Comparison of ENCODE assay signal across 8 cellular contexts in the genomic region with DNA sequence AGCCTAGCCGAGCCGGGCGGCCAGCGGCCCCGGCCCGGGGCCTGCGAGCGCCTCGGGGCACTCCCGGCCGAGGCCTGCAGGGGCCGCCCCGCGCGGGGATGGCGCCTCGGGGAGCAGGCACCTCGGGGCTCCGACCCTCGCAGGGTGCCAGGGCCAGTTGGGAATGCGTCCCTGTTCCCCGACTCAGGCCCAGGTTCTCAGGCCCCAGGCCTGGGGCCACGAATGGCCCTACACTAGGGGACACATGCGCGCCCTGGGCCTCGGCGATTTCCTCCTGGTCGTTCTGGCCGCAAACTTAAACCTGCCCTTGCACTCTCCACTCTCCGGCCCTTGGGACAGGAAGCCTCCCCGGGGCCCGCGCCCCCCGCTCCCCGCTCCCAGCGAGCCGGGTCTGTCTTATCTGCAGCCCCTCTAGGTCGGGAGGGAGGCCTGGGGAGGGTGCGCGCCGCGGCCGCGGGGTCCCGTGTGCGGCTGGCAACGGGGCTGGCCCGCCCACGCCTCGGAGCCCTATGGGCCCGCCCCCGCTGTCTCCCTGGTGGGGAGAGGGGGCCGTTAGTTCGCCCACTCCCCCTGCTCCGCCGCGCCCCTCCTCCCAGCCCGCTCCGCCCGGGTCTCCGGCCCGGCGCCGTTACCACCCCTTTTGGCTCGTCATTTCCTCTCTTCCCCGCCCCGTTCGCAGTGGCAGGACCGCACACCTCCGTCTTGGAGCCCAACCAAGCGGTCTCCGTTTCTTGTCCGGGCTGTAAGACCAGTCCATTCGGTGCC. TPM values are rescaled to one million over a fixed set of nuclear protein-coding genes. Genes with fewer than 3 reads are reported as not detected.
DNase-seq lines count a peak whose midpoint lies in the region; ATAC-seq and TF ChIP-seq lines count a peak whose summit lies in the region.

No MANE protein-coding gene starts in this region.

- H3K4me1 Mint-ChIP-seq in activated T-helper 17 cell treated with anti-CD3 and anti-CD28 coated beads, Interleukin-2, amount 50 U/mL, for 72 hours, result peaks cover 28% of the 10 kb centered on the region
- H3K4me1 Mint-ChIP-seq in natural killer cell treated with Interleukin-12 subunit alpha and Interleukin-12 subunit beta and Interleukin-15 and Interleukin-18, amount 100 ng/mL, for 72 hours (ENCODE audit: low read depth in 2 of 2), result peaks cover 23 to 41% of the 10 kb centered on the region in 2 donors

- H3K9me3 ChIP-seq in fibroblast of lung (ENCODE audit: control insufficient read depth, insufficient read depth, low read depth, low read length), result no peaks in the 10 kb centered on the region

- peak overlapping the region; percentile 97 for H3K27ac Mint-ChIP-seq in activated T-helper 17 cell treated with anti-CD3 and anti-CD28 coated beads, Interleukin-2, amount 50 U/mL, for 72 hours
- H3K27ac Mint-ChIP-seq in natural killer cell treated with Interleukin-12 subunit alpha and Interleukin-12 subunit beta and Interleukin-15 and Interleukin-18, amount 100 ng/mL, for 72 hours, result peak overlapping the region; percentile 98

- no peak overlapping the region for H3K4me3 ChIP-seq in KMS-11 (IDR thresholded peaks at IDR 0.05; ENCODE audit: insufficient read depth, low read depth, low read length)
- peak overlapping the region; percentile 75 to 88 (median 78) for H3K4me3 ChIP-seq in fibroblast of lung (replicated peaks in 1 of 4; ENCODE audit: control extremely low read depth in 1 of 4, insufficient read depth in 1 of 4, low read depth in 3 of 4, low read length in 4 of 4)

- peak; percentile 30 for DNase-seq in DMS153 treated with DMSO at 0.1 percent for 48 hours (lab: John Stamatoyannopoulos, UW; ENCODE audit: unreplicated experiment)
- peak; percentile 80 for DNase-seq in RKO (ENCODE audit: low spot score)
- peak; percentile 63 to 84 for DNase-seq in fibroblast of lung (ENCODE audit: low read depth in 2 of 2)
- peak; percentile 89 for DNase-seq in natural killer cell treated with Interleukin-12 subunit alpha and Interleukin-12 subunit beta and Interleukin-15 and Interleukin-18, amount 100 ng/mL, for 72 hours (ENCODE audit: low spot score)
- DNase-seq in stimulated activated naive CD4-positive, alpha-beta T cell (lab: John Stamatoyannopoulos, UW), result peak; percentile 61 to 83 (median 74)

- H2AFZ ChIP-seq in KMS-11 (ENCODE audit: low read depth) (peak overlapping the region; percentile 29), fibroblast of lung (ENCODE audit: low read length) (peak overlapping the region; percentile 5)

- peak overlapping the region; percentile 97 for H3K27ac ChIP-seq in KMS-11
- H3K27ac ChIP-seq in fibroblast of lung (ENCODE audit: insufficient read depth, low read length), result peak overlapping the region; percentile 94

- H3K36me3 ChIP-seq in KMS-11 (ENCODE audit: insufficient read depth) (no peaks in the 10 kb centered on the region), fibroblast of lung (ENCODE audit: control insufficient read depth, insufficient read depth, low read length) (no peaks in the 10 kb centered on the region)

- peaks cover 33% of the 10 kb centered on the region for H3K4me1 ChIP-seq in KMS-11 (ENCODE audit: low read depth, poor library complexity, severe bottlenecking)
- H3K4me1 ChIP-seq in fibroblast of lung (ENCODE audit: control insufficient read depth, extremely low read depth, insufficient read depth, low read length), result peaks cover 3% of the 10 kb centered on the region

- ATAC-seq in GM21529 (IDR thresholded peaks at IDR 0.05; ENCODE audit: unreplicated experiment), result peak; percentile 32
- peak; percentile 26 for ATAC-seq in activated T-helper 17 cell treated with anti-CD3 and anti-CD28 coated beads, Interleukin-2, amount 50 U/mL, for 72 hours (replicated peaks)
- peak; percentile 26 to 37 for ATAC-seq in natural killer cell treated with Interleukin-12 subunit alpha and Interleukin-12 subunit beta and Interleukin-15 and Interleukin-18, amount 100 ng/mL, for 72 hours

- no peaks in the 10 kb centered on the region for H3K27me3 Mint-ChIP-seq in activated T-helper 17 cell treated with anti-CD3 and anti-CD28 coated beads, Interleukin-2, amount 50 U/mL, for 72 hours
- H3K27me3 Mint-ChIP-seq in natural killer cell treated with Interleukin-12 subunit alpha and Interleukin-12 subunit beta and Interleukin-15 and Interleukin-18, amount 100 ng/mL, for 72 hours, result no peaks in the 10 kb centered on the region

- TF ChIP-seq CTCF in KMS-11 (conservative IDR thresholded peaks at IDR 0.05; ENCODE audit: low read depth, low read length), result peak; percentile 48; the same call in 1 of the 2 replicates
- peak; percentile 10 to 18 for TF ChIP-seq CTCF in fibroblast of lung (conservative IDR thresholded peaks at IDR 0.05 in 1 of 2, IDR thresholded peaks at IDR 0.05 in 1 of 2; ENCODE audit: low read depth in 1 of 2, low read length in 2 of 2)

- H3K79me2 ChIP-seq in KMS-11 (ENCODE audit: insufficient read depth, low read depth), result peaks cover 52% of the 10 kb centered on the region
- H3K79me2 ChIP-seq in fibroblast of lung (ENCODE audit: control insufficient read depth, insufficient read depth, low read length), result peaks cover 46% of the 10 kb centered on the region

- peak overlapping the region; percentile 88 for H3K4me3 Mint-ChIP-seq in activated T-helper 17 cell treated with anti-CD3 and anti-CD28 coated beads, Interleukin-2, amount 50 U/mL, for 72 hours
- H3K4me3 Mint-ChIP-seq in natural killer cell treated with Interleukin-12 subunit alpha and Interleukin-12 subunit beta and Interleukin-15 and Interleukin-18, amount 100 ng/mL, for 72 hours, result peak overlapping the region; percentile 94

- H3K27me3 ChIP-seq in KMS-11 (ENCODE audit: insufficient read depth, low read depth) (no peaks in the 10 kb centered on the region), fibroblast of lung (ENCODE audit: control insufficient read depth, insufficient read depth, low read length) (no peaks in the 10 kb centered on the region)

- peaks cover 78% of the 10 kb centered on the region for H3K36me3 Mint-ChIP-seq in activated T-helper 17 cell treated with anti-CD3 and anti-CD28 coated beads, Interleukin-2, amount 50 U/mL, for 72 hours (ENCODE audit: low read depth)
- peaks cover 16% of the 10 kb centered on the region for H3K36me3 Mint-ChIP-seq in natural killer cell treated with Interleukin-12 subunit alpha and Interleukin-12 subunit beta and Interleukin-15 and Interleukin-18, amount 100 ng/mL, for 72 hours

- H3K4me2 ChIP-seq in KMS-11 (peak overlapping the region; percentile 91), fibroblast of lung (ENCODE audit: extremely low read depth, insufficient read depth, low read length) (peak overlapping the region; percentile 82)

- H3K9me3 Mint-ChIP-seq in activated T-helper 17 cell treated with anti-CD3 and anti-CD28 coated beads, Interleukin-2, amount 50 U/mL, for 72 hours, result no peaks in the 10 kb centered on the region
- no peaks in the 10 kb centered on the region for H3K9me3 Mint-ChIP-seq in natural killer cell treated with Interleukin-12 subunit alpha and Interleukin-12 subunit beta and Interleukin-15 and Interleukin-18, amount 100 ng/mL, for 72 hours

- peak overlapping the region; percentile 98 for H3K9ac ChIP-seq in KMS-11
- peak overlapping the region; percentile 95 for H3K9ac ChIP-seq in fibroblast of lung (ENCODE audit: insufficient read depth, low read length)

- peaks cover 8% of the 10 kb centered on the region; the same call in 1 of the 2 replicates for H4K20me1 ChIP-seq in KMS-11 (ENCODE audit: insufficient read depth)
- H4K20me1 ChIP-seq in fibroblast of lung (ENCODE audit: control insufficient read depth, extremely low read depth, insufficient read depth, low read length), result no peaks in the 10 kb centered on the region

RNA-seq across cellular contexts. Expression of a gene that starts 0.6 kb away (rescaled TPM):
- total RNA-seq in activated T-helper 17 cell treated with anti-CD3 and anti-CD28 coated beads, Interleukin-2, amount 50 U/mL, for 72 hours, result 10 to 100 TPM; 23.3 to 25.0 TPM
- total RNA-seq in fibroblast of lung, result 10.0 and 14.9 TPM in 2 replicates
- polyA plus RNA-seq in fibroblast of lung, result 6.9 and 10.0 TPM in 2 replicates
- polyA plus RNA-seq in fibroblast of lung (2012), result 9.4 and 13.5 TPM in 2 replicates
- 23.5 and 34.7 TPM in 2 replicates for polyA minus RNA-seq in fibroblast of lung (ENCODE audit: low replicate concordance)
- 10 to 100 TPM; 21.6 to 27.7 TPM for total RNA-seq in natural killer cell treated with Interleukin-12 subunit alpha and Interleukin-12 subunit beta and Interleukin-15 and Interleukin-18, amount 100 ng/mL, for 72 hours

RNA-seq across cellular contexts. Expression of a gene that starts 1.2 kb away (rescaled TPM):
- 10 to 100 TPM; 31.8 to 41.2 TPM for total RNA-seq in activated T-helper 17 cell treated with anti-CD3 and anti-CD28 coated beads, Interleukin-2, amount 50 U/mL, for 72 hours
- total RNA-seq in fibroblast of lung, result 10.3 and 12.4 TPM in 2 replicates
- 9.8 and 11.7 TPM in 2 replicates for polyA plus RNA-seq in fibroblast of lung
- 12.8 and 13.4 TPM in 2 replicates for polyA plus RNA-seq in fibroblast of lung (2012)
- polyA minus RNA-seq in fibroblast of lung (ENCODE audit: low replicate concordance), result 0.27 TPM in 1 of 2 replicates, not detected in the other
- 10 to 100 TPM; 28.5 to 31.1 TPM for total RNA-seq in natural killer cell treated with Interleukin-12 subunit alpha and Interleukin-12 subunit beta and Interleukin-15 and Interleukin-18, amount 100 ng/mL, for 72 hours

RNA-seq across cellular contexts. Expression of a gene that starts 20.4 kb away (rescaled TPM):
- total RNA-seq in activated T-helper 17 cell treated with anti-CD3 and anti-CD28 coated beads, Interleukin-2, amount 50 U/mL, for 72 hours, result not detected
- total RNA-seq in fibroblast of lung, result not detected in 2 replicates
- not detected in 2 replicates for polyA plus RNA-seq in fibroblast of lung
- not detected in 2 replicates for polyA plus RNA-seq in fibroblast of lung (2012)
- polyA minus RNA-seq in fibroblast of lung (ENCODE audit: low replicate concordance), result not detected in 2 replicates
- total RNA-seq in natural killer cell treated with Interleukin-12 subunit alpha and Interleukin-12 subunit beta and Interleukin-15 and Interleukin-18, amount 100 ng/mL, for 72 hours, result not detected

RNA-seq across cellular contexts. Expression of a gene that starts 31.1 kb away (rescaled TPM):
- total RNA-seq in activated T-helper 17 cell treated with anti-CD3 and anti-CD28 coated beads, Interleukin-2, amount 50 U/mL, for 72 hours, result not detected
- not detected in 2 replicates for total RNA-seq in fibroblast of lung
- polyA plus RNA-seq in fibroblast of lung, result not detected in 2 replicates
- not detected in 2 replicates for polyA plus RNA-seq in fibroblast of lung (2012)
- polyA minus RNA-seq in fibroblast of lung (ENCODE audit: low replicate concordance), result not detected in 2 replicates
- total RNA-seq in natural killer cell treated with Interleukin-12 subunit alpha and Interleukin-12 subunit beta and Interleukin-15 and Interleukin-18, amount 100 ng/mL, for 72 hours, result not detected

RNA-seq across cellular contexts. Expression of a gene that starts 34.4 kb away (rescaled TPM):
- 1 to 10 TPM; 2.9 to 6.7 TPM for total RNA-seq in activated T-helper 17 cell treated with anti-CD3 and anti-CD28 coated beads, Interleukin-2, amount 50 U/mL, for 72 hours
- total RNA-seq in fibroblast of lung, result 0.17 and 0.26 TPM in 2 replicates
- 0.01 TPM in 1 of 2 replicates, not detected in the other for polyA plus RNA-seq in fibroblast of lung
- not detected in 2 replicates for polyA plus RNA-seq in fibroblast of lung (2012)
- polyA minus RNA-seq in fibroblast of lung (ENCODE audit: low replicate concordance), result not detected in 2 replicates
- total RNA-seq in natural killer cell treated with Interleukin-12 subunit alpha and Interleukin-12 subunit beta and Interleukin-15 and Interleukin-18, amount 100 ng/mL, for 72 hours, result 1 to 10 TPM; 2.4 to 5.0 TPM

Comparison
In these comparisons a context has a peak if more than half of its experiments do, and no peak if none do; other contexts are left out.
1. DNase-seq: peak in every context shown above with its lines; median percentile 89 in natural killer cell treated with Interleukin-12 subunit alpha and Interleukin-12 subunit beta and Interleukin-15 and Interleukin-18, amount 100 ng/mL, for 72 hours; 80 in RKO; 74 in stimulated activated naive CD4-positive, alpha-beta T cell; 74 in fibroblast of lung; 30 in DMS153 treated with DMSO at 0.1 percent for 48 hours.